In the genomic region with DNA sequence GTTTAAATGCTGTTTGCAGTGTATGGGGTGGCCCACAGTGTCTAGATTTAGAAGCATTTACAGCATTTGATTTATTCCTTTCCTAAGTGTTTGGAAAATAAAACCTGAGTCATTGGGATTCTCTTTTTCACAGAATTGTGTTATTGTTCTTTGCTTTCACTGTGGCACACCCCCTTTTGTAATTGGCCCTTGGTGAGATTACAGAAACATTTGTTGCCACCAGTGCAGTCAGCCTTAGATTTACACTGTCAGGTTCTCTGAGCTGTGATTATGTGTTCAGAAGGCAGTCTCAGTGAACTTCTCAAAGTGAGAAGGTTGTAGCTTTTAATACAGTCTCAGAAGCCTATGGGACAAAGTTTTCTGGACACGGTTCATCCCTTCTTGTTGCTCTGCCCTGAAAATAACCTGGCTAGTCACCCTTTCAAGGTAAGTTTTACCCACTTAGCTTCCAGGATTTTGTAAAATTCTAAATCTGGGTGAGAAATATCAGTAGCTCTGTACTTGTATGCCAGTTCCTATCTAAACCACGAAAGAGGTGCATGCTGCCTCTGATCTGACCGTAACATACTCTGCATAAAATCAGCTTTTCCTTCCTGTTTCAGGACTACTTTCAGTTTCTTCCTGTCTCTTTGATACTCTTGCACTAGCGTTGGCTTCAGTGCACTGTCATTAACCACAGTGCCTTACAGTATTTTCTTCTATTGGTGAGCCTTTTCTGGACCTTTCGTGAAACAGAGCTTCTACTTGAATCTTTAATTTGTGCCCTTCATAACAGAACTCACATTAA, we compare ENCODE assay signal across 1 cellular context.
TF ChIP-seq lines count a peak whose summit lies in the region.

No MANE protein-coding gene starts in this region.

TF ChIP-seq in GM12878, 131 proteins besides CTCF, POLR2A, EP300 and RAD21 (continued from another document):
- no peak for TF ChIP-seq CHD2 (IDR thresholded peaks at IDR 0.05; ENCODE audit: borderline replicate concordance, low read depth, low read length)
- no peak for TF ChIP-seq CHD1 (IDR thresholded peaks at IDR 0.05; ENCODE audit: low read depth, low read length)
- no peak for TF ChIP-seq RB1 (IDR thresholded peaks at IDR 0.05; ENCODE audit: borderline replicate concordance)
- peak; percentile 71 for TF ChIP-seq FOXM1 (IDR thresholded peaks at IDR 0.05; ENCODE audit: low read depth, low read length)
- TF ChIP-seq FOXK2 (IDR thresholded peaks at IDR 0.05), result no peak
- TF ChIP-seq HCFC1 (IDR thresholded peaks at IDR 0.05; ENCODE audit: low read length), result no peak
- TF ChIP-seq MYB (IDR thresholded peaks at IDR 0.05; ENCODE audit: borderline replicate concordance, low read depth, low read length), result no peak
- no peak; the same call in 1 of the 2 replicates for TF ChIP-seq SMARCA5 (IDR thresholded peaks at IDR 0.05)
- peak in 1 of 2 experiments; percentile 97; a peak in 2 of 4 replicates for TF ChIP-seq ETV6 (conservative IDR thresholded peaks at IDR 0.05 in 1 of 2, IDR thresholded peaks at IDR 0.05 in 1 of 2; ENCODE audit: borderline replicate concordance in 1 of 2, low read depth in 1 of 2)
- 0 out of 2 replicates have a peak, but pooled peaks have one; percentile 55 for TF ChIP-seq PML (IDR thresholded peaks at IDR 0.05; ENCODE audit: low read length)
- 0 out of 2 replicates have a peak, but pooled peaks have one; percentile 11 for TF ChIP-seq BCL11A (IDR thresholded peaks at IDR 0.05; ENCODE audit: low read depth, low read length)
- TF ChIP-seq ATF7 (IDR thresholded peaks at IDR 0.05; ENCODE audit: low read depth), result peak; percentile 59; the same call in 1 of the 2 replicates
- TF ChIP-seq ZNF24 (IDR thresholded peaks at IDR 0.05), result no peak
- TF ChIP-seq ASH2L (IDR thresholded peaks at IDR 0.05; ENCODE audit: borderline replicate concordance, low read depth), result no peak
- TF ChIP-seq, protein P1, sequence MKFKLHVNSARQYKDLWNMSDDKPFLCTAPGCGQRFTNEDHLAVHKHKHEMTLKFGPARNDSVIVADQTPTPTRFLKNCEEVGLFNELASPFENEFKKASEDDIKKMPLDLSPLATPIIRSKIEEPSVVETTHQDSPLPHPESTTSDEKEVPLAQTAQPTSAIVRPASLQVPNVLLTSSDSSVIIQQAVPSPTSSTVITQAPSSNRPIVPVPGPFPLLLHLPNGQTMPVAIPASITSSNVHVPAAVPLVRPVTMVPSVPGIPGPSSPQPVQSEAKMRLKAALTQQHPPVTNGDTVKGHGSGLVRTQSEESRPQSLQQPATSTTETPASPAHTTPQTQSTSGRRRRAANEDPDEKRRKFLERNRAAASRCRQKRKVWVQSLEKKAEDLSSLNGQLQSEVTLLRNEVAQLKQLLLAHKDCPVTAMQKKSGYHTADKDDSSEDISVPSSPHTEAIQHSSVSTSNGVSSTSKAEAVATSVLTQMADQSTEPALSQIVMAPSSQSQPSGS (IDR thresholded peaks at IDR 0.05; ENCODE audit: low read length), result 0 out of 2 replicates have a peak, but pooled peaks have one; percentile 50
- no peak for TF ChIP-seq BMI1 (IDR thresholded peaks at IDR 0.05; ENCODE audit: borderline replicate concordance)
- TF ChIP-seq POLR2AphosphoS2 (IDR thresholded peaks at IDR 0.05; ENCODE audit: low read depth, low read length), result no peak
- TF ChIP-seq ZNF217 (IDR thresholded peaks at IDR 0.05), result no peak
- TF ChIP-seq, protein P2, sequence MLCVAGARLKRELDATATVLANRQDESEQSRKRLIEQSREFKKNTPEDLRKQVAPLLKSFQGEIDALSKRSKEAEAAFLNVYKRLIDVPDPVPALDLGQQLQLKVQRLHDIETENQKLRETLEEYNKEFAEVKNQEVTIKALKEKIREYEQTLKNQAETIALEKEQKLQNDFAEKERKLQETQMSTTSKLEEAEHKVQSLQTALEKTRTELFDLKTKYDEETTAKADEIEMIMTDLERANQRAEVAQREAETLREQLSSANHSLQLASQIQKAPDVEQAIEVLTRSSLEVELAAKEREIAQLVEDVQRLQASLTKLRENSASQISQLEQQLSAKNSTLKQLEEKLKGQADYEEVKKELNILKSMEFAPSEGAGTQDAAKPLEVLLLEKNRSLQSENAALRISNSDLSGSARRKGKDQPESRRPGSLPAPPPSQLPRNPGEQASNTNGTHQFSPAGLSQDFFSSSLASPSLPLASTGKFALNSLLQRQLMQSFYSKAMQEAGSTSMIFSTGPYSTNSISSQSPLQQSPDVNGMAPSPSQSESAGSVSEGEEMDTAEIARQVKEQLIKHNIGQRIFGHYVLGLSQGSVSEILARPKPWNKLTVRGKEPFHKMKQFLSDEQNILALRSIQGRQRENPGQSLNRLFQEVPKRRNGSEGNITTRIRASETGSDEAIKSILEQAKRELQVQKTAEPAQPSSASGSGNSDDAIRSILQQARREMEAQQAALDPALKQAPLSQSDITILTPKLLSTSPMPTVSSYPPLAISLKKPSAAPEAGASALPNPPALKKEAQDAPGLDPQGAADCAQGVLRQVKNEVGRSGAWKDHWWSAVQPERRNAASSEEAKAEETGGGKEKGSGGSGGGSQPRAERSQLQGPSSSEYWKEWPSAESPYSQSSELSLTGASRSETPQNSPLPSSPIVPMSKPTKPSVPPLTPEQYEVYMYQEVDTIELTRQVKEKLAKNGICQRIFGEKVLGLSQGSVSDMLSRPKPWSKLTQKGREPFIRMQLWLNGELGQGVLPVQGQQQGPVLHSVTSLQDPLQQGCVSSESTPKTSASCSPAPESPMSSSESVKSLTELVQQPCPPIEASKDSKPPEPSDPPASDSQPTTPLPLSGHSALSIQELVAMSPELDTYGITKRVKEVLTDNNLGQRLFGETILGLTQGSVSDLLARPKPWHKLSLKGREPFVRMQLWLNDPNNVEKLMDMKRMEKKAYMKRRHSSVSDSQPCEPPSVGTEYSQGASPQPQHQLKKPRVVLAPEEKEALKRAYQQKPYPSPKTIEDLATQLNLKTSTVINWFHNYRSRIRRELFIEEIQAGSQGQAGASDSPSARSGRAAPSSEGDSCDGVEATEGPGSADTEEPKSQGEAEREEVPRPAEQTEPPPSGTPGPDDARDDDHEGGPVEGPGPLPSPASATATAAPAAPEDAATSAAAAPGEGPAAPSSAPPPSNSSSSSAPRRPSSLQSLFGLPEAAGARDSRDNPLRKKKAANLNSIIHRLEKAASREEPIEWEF (IDR thresholded peaks at IDR 0.05; ENCODE audit: insufficient replicate concordance, low read depth, low read length), result no peak
- 0 out of 2 replicates have a peak, but pooled peaks have one; percentile 48 for TF ChIP-seq MEF2A (IDR thresholded peaks at IDR 0.05; ENCODE audit: insufficient read depth, low read depth, low read length)
- peak; percentile 45; the same call in 1 of the 2 replicates for TF ChIP-seq CREM (IDR thresholded peaks at IDR 0.05; ENCODE audit: low read depth)
- TF ChIP-seq IKZF1 (conservative IDR thresholded peaks at IDR 0.05), result peak; percentile 71
- no peak for TF ChIP-seq NR2C1 (IDR thresholded peaks at IDR 0.05)
